Comparison of ENCODE assay signal across 13 cellular contexts in genomic region chr20:48733296-48733790, GRCh38.
A peak's percentile ranks its signal among the peaks of the same experiment; 100 is the strongest.
DNase-seq lines count a peak whose midpoint lies in the region; ATAC-seq, FAIRE-seq and TF ChIP-seq lines count a peak whose summit lies in the region.
"Had no signal": no experiment of that assay in that cellular context is flagged by ENCODE, and none has a peak within 500 bp of the region (broad histone marks: within the 10 kb centered on the region; RNA-seq: fewer than 3 reads in every experiment).

No MANE protein-coding gene starts in this region.

- no peak overlapping the region for H3K27ac ChIP-seq in breast epithelium
- no peak overlapping the region for H3K27ac ChIP-seq in K562 (ENCODE audit: extremely low read depth, low read depth, low read length)
- H3K27ac ChIP-seq: cardiac muscle cell, psoas muscle had no signal

- POLR2A ChIA-PET in MCF 10A (lab: Yijun Ruan, JAX) (no interaction called here), K562 (lab: Yijun Ruan, JAX) (no interaction called here)

- H3K4me1 ChIP-seq in breast epithelium: peaks cover 0 to 5% of the 10 kb centered on the region in 2 donors
- H3K4me1 ChIP-seq in K562 (replicated peaks in 1 of 2; ENCODE audit: control insufficient read depth in 2 of 2, insufficient read depth in 2 of 2, low read length in 2 of 2): 0 out of 5 replicates have a peak, but pooled peaks cover 0 to 2% of the 10 kb centered on the region in 2 experiments

- TF ChIP-seq RAD21 in K562 (CRISPR knock-in tag; conservative IDR thresholded peaks at IDR 0.05 in 1 of 2, IDR thresholded peaks at IDR 0.05 in 1 of 2): no peak

- intact Hi-C loops in MCF 10A (cut with micrococcal nuclease): no loop called here
- intact Hi-C loops in breast epithelium (cut with DNase I; ENCODE audit: low total_unique reads): loop anchor here (5.0 kb wide), 1 partner anchor 1329 kb away; no protein-coding TSS in a partner anchor
- intact Hi-C loops in K562 (cut with micrococcal nuclease): no loop called here
- intact Hi-C loops in Right ventricle myocardium inferior (cut with DNase I): loop anchor here (5.0 kb wide), 1 partner anchor 46 kb away; no protein-coding TSS in a partner anchor

- no peaks in the 10 kb centered on the region for H3K79me2 ChIP-seq in K562 (ENCODE audit: control insufficient read depth, insufficient read depth, low read length)

- H3K27ac Mint-ChIP-seq in MCF 10A (ENCODE audit: low read depth, unreplicated experiment): no peak overlapping the region
- peak overlapping the region; percentile 42 for H3K27ac Mint-ChIP-seq in stimulated activated naive B cell treated with anti-CD40 and anti-IgM and Interleukin-4, amounts not matched to agents 10 μg/mL and 1 μg/mL and 100 μg/mL, for 72 hours

- no peak overlapping the region for H3K9ac ChIP-seq in K562 (ENCODE audit: insufficient read depth in 1 of 2, low read depth in 2 of 2, low read length in 2 of 2)

- no peak for FAIRE-seq in K562 (lab: Jason Lieb, UNC)
- FAIRE-seq: frontal cortex had no signal

- H3K27me3 ChIP-seq in breast epithelium (no peaks in the 10 kb centered on the region), K562 (ENCODE audit: control insufficient read depth in 2 of 2, insufficient read depth in 2 of 2, low read length in 2 of 2) (no peaks in the 10 kb centered on the region)
- H3K27me3 ChIP-seq: cardiac muscle cell had no signal

- H3K36me3 ChIP-seq in breast epithelium (no peaks in the 10 kb centered on the region), K562 (ENCODE audit: control insufficient read depth, insufficient read depth, low read length) (peaks cover 7% of the 10 kb centered on the region; the same call in 1 of the 3 replicates)
- H3K36me3 ChIP-seq: cardiac muscle cell had no signal

- no peaks in the 10 kb centered on the region for H3K9me3 Mint-ChIP-seq in MCF 10A (ENCODE audit: unreplicated experiment)
- H3K9me3 Mint-ChIP-seq in stimulated activated naive B cell treated with anti-CD40 and anti-IgM and Interleukin-4, amounts not matched to agents 10 μg/mL and 1 μg/mL and 100 μg/mL, for 72 hours: no peaks in the 10 kb centered on the region

- peaks cover 42% of the 10 kb centered on the region for H3K27me3 Mint-ChIP-seq in MCF 10A (ENCODE audit: insufficient read depth, unreplicated experiment)
- H3K27me3 Mint-ChIP-seq in stimulated activated naive B cell treated with anti-CD40 and anti-IgM and Interleukin-4, amounts not matched to agents 10 μg/mL and 1 μg/mL and 100 μg/mL, for 72 hours: no peaks in the 10 kb centered on the region

- in situ Hi-C loops in K562 (cut with MboI): no loop called here

- CTCF ChIA-PET in MCF 10A (lab: Yijun Ruan, JAX) (interaction anchor here (0.6 kb wide), 1 partner anchor 806 kb away, joined by 4 read pairs; no protein-coding TSS in a partner anchor), K562 (lab: Yijun Ruan, JAX; ENCODE audit: low intra/inter-chr PET ratio) (no interaction called here)

- H3K9me3 ChIP-seq in breast epithelium (no peaks in the 10 kb centered on the region), K562 (replicated peaks; ENCODE audit: control insufficient read depth, insufficient read depth, low read depth, low read length) (no peaks in the 10 kb centered on the region)
- H3K9me3 ChIP-seq: psoas muscle had no signal

- DNase-seq in MCF 10A (ENCODE audit: unreplicated experiment) (peak; percentile 8), breast epithelium (ENCODE audit: low spot score in 2 of 2) (no peak), NCI-H69 (lab: John Stamatoyannopoulos, UW) (peak; percentile 2), K562 (ENCODE audit: extremely low read depth in 1 of 4, low spot score in 3 of 4) (peak in 1 of 4 experiments; percentile 44), Right ventricle myocardium inferior (ENCODE audit: missing footprints) (no peak)
- no peak for DNase-seq in stimulated activated naive B cell treated with anti-CD40 and anti-IgM and Interleukin-4, amounts not matched to agents 10 μg/mL and 1 μg/mL and 100 μg/mL, for 72 hours
- DNase-seq in stimulated activated CD4-positive, alpha-beta T cell treated with anti-CD3 and anti-CD28 coated beads, Interleukin-4, amount 100 ng/mL, for 1 hour: no peak
- DNase-seq: activated CD8-positive, alpha-beta memory T cell treated with anti-CD3 and anti-CD28 coated beads, Interleukin-2, amount 50 U/mL, for 4 hours; NCI-H2227 treated with DMSO at 0.1 percent for 48 hours; psoas muscle had no signal

- no peak overlapping the region for H2AFZ ChIP-seq in K562 (ENCODE audit: low read depth, low read length)

- no peaks in the 10 kb centered on the region for H3K9me1 ChIP-seq in K562 (ENCODE audit: control insufficient read depth, insufficient read depth, low read length)

- H3K4me2 ChIP-seq in K562 (ENCODE audit: insufficient read depth, low read length): no peak overlapping the region

- TF ChIP-seq POLR2A in breast epithelium (IDR thresholded peaks at IDR 0.05) (no peak), K562 (conservative IDR thresholded peaks at IDR 0.05) (no peak)

- peaks cover 12% of the 10 kb centered on the region for H3K36me3 Mint-ChIP-seq in MCF 10A (ENCODE audit: insufficient read depth, unreplicated experiment)
- peaks cover 39 to 73% of the 10 kb centered on the region in 2 donors for H3K36me3 Mint-ChIP-seq in stimulated activated naive B cell treated with anti-CD40 and anti-IgM and Interleukin-4, amounts not matched to agents 10 μg/mL and 1 μg/mL and 100 μg/mL, for 72 hours

- BruUV-seq in MCF 10A (replicated peaks; lab: Mats Ljungman, UMichigan): no TSS peak
- BruUV-seq in K562 (replicated peaks; lab: Mats Ljungman, UMichigan): no TSS peak

- ATAC-seq in K562: peak; percentile 67; the same call in 2 of the 3 replicates
- ATAC-seq in stimulated activated naive B cell treated with anti-CD40 and anti-IgM and Interleukin-4, amounts not matched to agents 10 μg/mL and 1 μg/mL and 100 μg/mL, for 72 hours (replicated peaks): no peak
- no peak for ATAC-seq in Right ventricle myocardium inferior
- no peak for ATAC-seq in HG03196 (IDR thresholded peaks at IDR 0.05; ENCODE audit: unreplicated experiment)

- TF ChIP-seq EP300 in K562 (IDR thresholded peaks at IDR 0.05; ENCODE audit: low read length): no peak

- TF ChIP-seq CTCF in MCF 10A (IDR thresholded peaks at IDR 0.05; ENCODE audit: unreplicated experiment): no peak
- TF ChIP-seq CTCF in breast epithelium (IDR thresholded peaks at IDR 0.05): no peak
- no peak for TF ChIP-seq CTCF in K562 (IDR thresholded peaks at IDR 0.05 in 2 of 3, conservative IDR thresholded peaks at IDR 0.05 in 1 of 3; ENCODE audit: insufficient read depth in 2 of 3, low read depth in 1 of 3, low read length in 3 of 3)

- no peaks in the 10 kb centered on the region for H3K4me1 Mint-ChIP-seq in MCF 10A (ENCODE audit: insufficient read depth, unreplicated experiment)
- peaks cover 43 to 55% of the 10 kb centered on the region in 2 donors for H3K4me1 Mint-ChIP-seq in stimulated activated naive B cell treated with anti-CD40 and anti-IgM and Interleukin-4, amounts not matched to agents 10 μg/mL and 1 μg/mL and 100 μg/mL, for 72 hours

- 29% methylated on average over 2 of the region's 3 CpGs for WGBS in K562 (ENCODE audit: insufficient coverage, low coverage, missing lambda C conversion rate)

- H3K4me3 Mint-ChIP-seq in MCF 10A (ENCODE audit: unreplicated experiment): no peak overlapping the region
- no peak overlapping the region for H3K4me3 Mint-ChIP-seq in stimulated activated naive B cell treated with anti-CD40 and anti-IgM and Interleukin-4, amounts not matched to agents 10 μg/mL and 1 μg/mL and 100 μg/mL, for 72 hours

- 0 out of 2 replicates have a peak, but pooled peaks cover 2% of the 10 kb centered on the region for H4K20me1 ChIP-seq in K562 (replicated peaks; ENCODE audit: control insufficient read depth, insufficient read depth, low read length)

- H3K4me3 ChIP-seq in breast epithelium (no peak overlapping the region), K562 (no peak overlapping the region)
- H3K4me3 ChIP-seq: cardiac muscle cell, psoas muscle had no signal

TF ChIP-seq in K562, 482 proteins besides CTCF, POLR2A, EP300 and RAD21 (continues in another document):
- TF ChIP-seq ZNF175 (CRISPR knock-in tag; IDR thresholded peaks at IDR 0.05; ENCODE audit: low read depth): no peak
- TF ChIP-seq HNRNPL (IDR thresholded peaks at IDR 0.05; ENCODE audit: low read depth, low read length): no peak
- peak; percentile 63; the same call in 1 of the 2 replicates for TF ChIP-seq FOXP1 (CRISPR knock-in tag; IDR thresholded peaks at IDR 0.05)
- no peak for TF ChIP-seq NFIC (IDR thresholded peaks at IDR 0.05)
- no peak for TF ChIP-seq CBX5 (IDR thresholded peaks at IDR 0.05; ENCODE audit: borderline replicate concordance, low read depth)
- no peak for TF ChIP-seq ILF3 (IDR thresholded peaks at IDR 0.05; ENCODE audit: borderline replicate concordance)
- peak in 1 of 3 experiments; percentile 49; a peak in 2 of 6 replicates for TF ChIP-seq ZBTB11 (CRISPR knock-in tag; IDR thresholded peaks at IDR 0.05)

Comparison
In these comparisons a context has a peak if more than half of its experiments do, and no peak if none do; other contexts are left out.
1. DNase-seq: peak in MCF 10A (single experiment) and NCI-H69 (single experiment); none in breast epithelium (0 of 2), stimulated activated naive B cell treated with anti-CD40 and anti-IgM and Interleukin-4, amounts not matched to agents 10 μg/mL and 1 μg/mL and 100 μg/mL, for 72 hours (single experiment), Right ventricle myocardium inferior (single experiment) and stimulated activated CD4-positive, alpha-beta T cell treated with anti-CD3 and anti-CD28 coated beads, Interleukin-4, amount 100 ng/mL, for 1 hour (single experiment).
2. intact Hi-C loops: an anchor here in breast epithelium (5.0 kb wide) and Right ventricle myocardium inferior (5.0 kb wide); none called in MCF 10A and K562.